12 cellular contexts compared by ENCODE assay signal in the genomic region with DNA sequence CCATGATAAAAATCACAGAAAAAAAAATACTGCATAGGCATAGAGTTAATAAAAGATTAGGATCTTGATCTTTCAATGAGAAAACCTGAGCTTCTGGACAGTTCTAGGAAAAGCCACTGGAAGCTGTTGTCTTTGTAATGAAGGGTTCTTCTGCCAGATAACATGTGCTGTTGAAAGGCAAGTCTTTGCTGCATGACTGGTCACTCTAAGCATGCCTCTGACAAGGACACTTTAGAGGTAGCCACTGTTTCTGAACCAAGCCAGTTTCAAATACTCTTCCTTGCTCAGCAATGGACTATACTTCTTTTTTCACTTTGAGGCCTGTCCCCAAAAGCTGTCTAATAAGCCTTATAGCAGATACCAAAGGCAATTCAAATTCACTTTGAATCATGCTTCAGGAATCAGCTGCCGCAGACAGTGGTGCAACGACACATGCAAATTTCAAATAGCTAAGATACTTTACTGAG.
A peak's percentile ranks its signal among the peaks of the same experiment; 100 is the strongest.
DNase-seq lines count a peak whose midpoint lies in the region; ATAC-seq and TF ChIP-seq lines count a peak whose summit lies in the region.
"Had no signal": no experiment of that assay in that cellular context is flagged by ENCODE, and none has a peak within 500 bp of the region (broad histone marks: within the 10 kb centered on the region; RNA-seq: fewer than 3 reads in every experiment).

No MANE protein-coding gene starts in this region.

- H3K9me2 ChIP-seq in Karpas-422 (replicated peaks; ENCODE audit: insufficient read depth, low read length) = no peaks in the 10 kb centered on the region

- H3K9me3 ChIP-seq in Karpas-422 (ENCODE audit: low read length) = no peaks in the 10 kb centered on the region
- H3K9me3 ChIP-seq in mesenchymal stem cell (ENCODE audit: control insufficient read depth, low read length) = no peaks in the 10 kb centered on the region
- no peaks in the 10 kb centered on the region for H3K9me3 ChIP-seq in WERI-Rb-1 (ENCODE audit: severe bottlenecking)
- no peaks in the 10 kb centered on the region for H3K9me3 ChIP-seq in naive thymus-derived CD4-positive, alpha-beta T cell (ENCODE audit: control insufficient read depth in 2 of 3, low read length in 3 of 3)
- H3K9me3 ChIP-seq in SJCRH30 (replicated peaks) = no peaks in the 10 kb centered on the region

- H3K4me2 ChIP-seq in Karpas-422 (ENCODE audit: low read depth, low read length, poor library complexity, severe bottlenecking) (peak overlapping the region; percentile 7), mesenchymal stem cell (ENCODE audit: low read length, poor library complexity, severe bottlenecking) (no peak overlapping the region)

- 11% methylated on average over 2 of the region's 2 CpGs for WGBS in mesenchymal stem cell

- H3K23ac ChIP-seq in mesenchymal stem cell (ENCODE audit: low read length in 2 of 2) = no peak overlapping the region

- peak overlapping the region in 1 of 2 experiments; percentile 21 for H2BK12ac ChIP-seq in mesenchymal stem cell (ENCODE audit: low read length in 2 of 2)

- H3K27me3 Mint-ChIP-seq in naive thymus-derived CD4-positive, alpha-beta T cell = no peaks in the 10 kb centered on the region

- H3K79me1 ChIP-seq in mesenchymal stem cell (replicated peaks; ENCODE audit: low read length, poor library complexity, severe bottlenecking) = no peaks in the 10 kb centered on the region

- DNase-seq in AG10803 (ENCODE audit: low read depth) (peak; percentile 92), Karpas-422 (peak; percentile 50), dedifferentiated amniotic fluid mesenchymal stem cell (ENCODE audit: extremely low spot score) (peak; percentile 66), mesenchymal stem cell (peak; percentile 65), T-helper 9 cell (no peak), WERI-Rb-1 (no peak), SJCRH30 (no peak)
- no peak for DNase-seq in naive thymus-derived CD4-positive, alpha-beta T cell
- DNase-seq: NCI-H2227 treated with DMSO at 0.1 percent for 48 hours; stimulated activated CD4-positive, alpha-beta T cell treated with anti-CD3 and anti-CD28 coated beads, Interleukin-1b, Interleukin-23, amount 100 ng/mL, for 48 hours had no signal

- no peak for TF ChIP-seq CTCF in AG10803 (conservative IDR thresholded peaks at IDR 0.05; ENCODE audit: low read length)
- TF ChIP-seq CTCF in WERI-Rb-1 (IDR thresholded peaks at IDR 0.05; ENCODE audit: low read depth, low read length) = no peak

- no peak overlapping the region for H3K27ac ChIP-seq in Karpas-422 (ENCODE audit: low read length)
- H3K27ac ChIP-seq in mesenchymal stem cell (ENCODE audit: low read length, poor library complexity, severe bottlenecking) = peak overlapping the region; percentile 64
- no peak overlapping the region for H3K27ac ChIP-seq in WERI-Rb-1
- H3K27ac ChIP-seq in naive thymus-derived CD4-positive, alpha-beta T cell (ENCODE audit: low read depth, low read length) = no peak overlapping the region
- no peak overlapping the region for H3K27ac ChIP-seq in SJCRH30

- intact Hi-C loops in naive thymus-derived CD4-positive, alpha-beta T cell (cut with micrococcal nuclease) = no loop called here

- no peak overlapping the region for H3K18ac ChIP-seq in mesenchymal stem cell (ENCODE audit: low read depth in 1 of 2, low read length in 2 of 2)

- H3K27ac Mint-ChIP-seq in naive thymus-derived CD4-positive, alpha-beta T cell = peak overlapping the region in 4 of 9 donors; percentile 21 to 96 (median 83)

- H2BK120ac ChIP-seq in mesenchymal stem cell (ENCODE audit: low read depth, low read length) = no peak overlapping the region

- no peak overlapping the region for H3K14ac ChIP-seq in mesenchymal stem cell (ENCODE audit: low read length in 2 of 2)

- POLR2A ChIA-PET in naive thymus-derived CD4-positive, alpha-beta T cell (lab: Charles Lee) = interaction anchor here (0.6 to 1.8 kb wide), 9 partner anchors 10 to 307 kb away, joined by 3 to 7 read pairs (median 4); partner anchors contain the start of gene BTG1

- H2AFZ ChIP-seq in Karpas-422 (ENCODE audit: low read length) (no peak overlapping the region), mesenchymal stem cell (ENCODE audit: low read depth, low read length) (no peak overlapping the region)

- peak overlapping the region in 1 of 10 donors; percentile 2 for H3K4me3 Mint-ChIP-seq in naive thymus-derived CD4-positive, alpha-beta T cell

- H3K27me3 ChIP-seq in Karpas-422 (ENCODE audit: low read length) (no peaks in the 10 kb centered on the region), mesenchymal stem cell (ENCODE audit: control insufficient read depth in 1 of 2, insufficient read depth in 1 of 2, low read length in 2 of 2) (no peaks in the 10 kb centered on the region), WERI-Rb-1 (ENCODE audit: insufficient read depth, low read depth, severe bottlenecking) (no peaks in the 10 kb centered on the region), SJCRH30 (no peaks in the 10 kb centered on the region)
- H3K27me3 ChIP-seq in naive thymus-derived CD4-positive, alpha-beta T cell (ENCODE audit: control insufficient read depth in 2 of 2, insufficient read depth in 2 of 2, low read length in 2 of 2) = no peaks in the 10 kb centered on the region
- H3K27me3 ChIP-seq: foreskin keratinocyte had no signal

- no peak overlapping the region for H3K4me3 ChIP-seq in AG10803 (ENCODE audit: low read length)
- no peak overlapping the region for H3K4me3 ChIP-seq in Karpas-422 (ENCODE audit: low read length)
- no peak overlapping the region for H3K4me3 ChIP-seq in mesenchymal stem cell (ENCODE audit: insufficient read depth in 1 of 2, low read depth in 1 of 2, low read length in 2 of 2)
- H3K4me3 ChIP-seq in WERI-Rb-1 (ENCODE audit: low read depth, low read length) = no peak overlapping the region
- no peak overlapping the region for H3K4me3 ChIP-seq in naive thymus-derived CD4-positive, alpha-beta T cell (ENCODE audit: low read length)
- no peak overlapping the region for H3K4me3 ChIP-seq in SJCRH30

- H3K4me1 Mint-ChIP-seq in naive thymus-derived CD4-positive, alpha-beta T cell = peaks cover 27 to 66% (median 57%) of the 10 kb centered on the region in 7 donors

- no peak overlapping the region for H3K9ac ChIP-seq in Karpas-422 (ENCODE audit: low read length)
- no peak overlapping the region for H3K9ac ChIP-seq in mesenchymal stem cell (ENCODE audit: low read length)

- H4K8ac ChIP-seq in mesenchymal stem cell (ENCODE audit: low read length) = no peak overlapping the region

- H3K4me1 ChIP-seq in Karpas-422 (ENCODE audit: low read length) (peaks cover 15% of the 10 kb centered on the region), mesenchymal stem cell (ENCODE audit: control insufficient read depth, insufficient read depth, low read depth, low read length) (no peaks in the 10 kb centered on the region), SJCRH30 (peaks cover 5% of the 10 kb centered on the region)
- H3K4me1 ChIP-seq in naive thymus-derived CD4-positive, alpha-beta T cell (ENCODE audit: control insufficient read depth in 2 of 2, insufficient read depth in 2 of 2, low read length in 2 of 2) = peaks cover 5 to 36% of the 10 kb centered on the region in 2 donors

- no peak for ATAC-seq in naive thymus-derived CD4-positive, alpha-beta T cell
- ATAC-seq: foreskin keratinocyte, HCT116 had no signal

- H3K79me2 ChIP-seq in Karpas-422 (ENCODE audit: low read length) = no peaks in the 10 kb centered on the region

- H4K20me1 ChIP-seq in Karpas-422 (ENCODE audit: insufficient read depth, low read depth, low read length) = no peaks in the 10 kb centered on the region

- CTCF ChIA-PET in naive thymus-derived CD4-positive, alpha-beta T cell (lab: Charles Lee) = interaction anchor here (1.4 kb wide), 1 partner anchor 13 kb away, joined by 4 read pairs; no protein-coding TSS in a partner anchor

- H4K91ac ChIP-seq in mesenchymal stem cell (ENCODE audit: low read length) = no peak overlapping the region

- no peak overlapping the region for H2AK5ac ChIP-seq in mesenchymal stem cell (ENCODE audit: low read length, severe bottlenecking)

- no peaks in the 10 kb centered on the region for H3K36me3 ChIP-seq in Karpas-422 (ENCODE audit: insufficient read depth, low read length)
- H3K36me3 ChIP-seq in mesenchymal stem cell (ENCODE audit: control insufficient read depth in 1 of 2, insufficient read depth in 2 of 2, low read depth in 1 of 2, low read length in 2 of 2) = no peaks in the 10 kb centered on the region
- no peaks in the 10 kb centered on the region for H3K36me3 ChIP-seq in WERI-Rb-1
- H3K36me3 ChIP-seq in naive thymus-derived CD4-positive, alpha-beta T cell (ENCODE audit: control insufficient read depth in 2 of 3, insufficient read depth in 3 of 3, low read length in 3 of 3) = no peaks in the 10 kb centered on the region
- no peaks in the 10 kb centered on the region for H3K36me3 ChIP-seq in SJCRH30

- H3K4ac ChIP-seq in mesenchymal stem cell (ENCODE audit: low read depth in 1 of 2, low read length in 2 of 2) = no peak overlapping the region

- H2BK15ac ChIP-seq in mesenchymal stem cell (ENCODE audit: low read depth, poor library complexity, severe bottlenecking) = no peak overlapping the region

- H3K9me3 Mint-ChIP-seq in naive thymus-derived CD4-positive, alpha-beta T cell = peaks cover 0 to 10% (median 2%) of the 10 kb centered on the region in 11 donors

- H3K36me3 Mint-ChIP-seq in naive thymus-derived CD4-positive, alpha-beta T cell = peaks cover 0 to 17% (median 14%) of the 10 kb centered on the region in 5 donors

- H2BK5ac ChIP-seq in mesenchymal stem cell (ENCODE audit: low read depth, low read length, poor library complexity, severe bottlenecking) = no peak overlapping the region

Comparison
In these comparisons a context has a peak if more than half of its experiments do, and no peak if none do; other contexts are left out.
1. DNase-seq: peak in AG10803 (single experiment), Karpas-422 (single experiment), dedifferentiated amniotic fluid mesenchymal stem cell (single experiment) and mesenchymal stem cell (single experiment); none in T-helper 9 cell (single experiment), WERI-Rb-1 (single experiment), naive thymus-derived CD4-positive, alpha-beta T cell (0 of 9) and SJCRH30 (0 of 2).